Comparison of ENCODE assay signal across 11 cellular contexts in genomic region chr3:128316456-128316855, GRCh38.
A peak's percentile ranks its signal among the peaks of the same experiment; 100 is the strongest.
DNase-seq lines count a peak whose midpoint lies in the region; ATAC-seq and TF ChIP-seq lines count a peak whose summit lies in the region.
"Had no signal": no experiment of that assay in that cellular context is flagged by ENCODE, and none has a peak within 500 bp of the region (broad histone marks: within the 10 kb centered on the region; RNA-seq: fewer than 3 reads in every experiment).

No MANE protein-coding gene starts in this region.

- H3K27ac Mint-ChIP-seq in immature natural killer cell = no peak overlapping the region

- H3K4me3 ChIP-seq in adrenal gland (no peak overlapping the region), uterus (no peak overlapping the region)
- H3K4me3 ChIP-seq: heart left ventricle had no signal

- peaks cover 0 to 4% of the 10 kb centered on the region in 2 donors for H3K4me1 Mint-ChIP-seq in immature natural killer cell

- intact Hi-C loops in Right ventricle myocardium inferior (cut with DNase I) (no loop called here), cardiac septum (cut with DNase I) (no loop called here), adrenal gland (cut with DNase I) (no loop called here), sciatic nerve (cut with DNase I) (no loop called here), uterus (cut with DNase I; ENCODE audit: low total_unique reads) (no loop called here)

- H3K9me3 Mint-ChIP-seq in immature natural killer cell = no peaks in the 10 kb centered on the region

- TF ChIP-seq CTCF in adrenal gland (IDR thresholded peaks at IDR 0.05) (no peak), uterus (IDR thresholded peaks at IDR 0.05) (no peak)

- H3K36me3 Mint-ChIP-seq in immature natural killer cell = peaks cover 0 to 9% (median 0%) of the 10 kb centered on the region in 3 donors

- peak; percentile 37 for ATAC-seq in Right ventricle myocardium inferior
- ATAC-seq in sciatic nerve = peak; percentile 71
- ATAC-seq in GM18502 (IDR thresholded peaks at IDR 0.05; ENCODE audit: poor library complexity, unreplicated experiment) = no peak

- no peak for DNase-seq in Right ventricle myocardium inferior (ENCODE audit: missing footprints)
- DNase-seq in cardiac septum (ENCODE audit: low spot score) = no peak
- DNase-seq in adrenal gland = peak in 4 of 7 donors; percentile 5 to 46 (median 12)
- peak; percentile 53 for DNase-seq in sciatic nerve (ENCODE audit: low spot score)
- peak; percentile 78 to 82 for DNase-seq in uterus
- DNase-seq in dermis blood vessel endothelial cell = no peak
- DNase-seq in immature natural killer cell = no peak
- DNase-seq: 8988T, NCI-H2227 treated with DMSO at 0.1 percent for 48 hours had no signal

- WGBS in adrenal gland, 4 donors = 67 to 85% (median 76%) methylated on average over 11 to 15 of the region's 15 CpGs

- TF ChIP-seq POLR2A in adrenal gland (IDR thresholded peaks at IDR 0.05) (no peak), uterus (IDR thresholded peaks at IDR 0.05) (no peak)

- H3K4me1 ChIP-seq in adrenal gland (replicated peaks in 1 of 2) (no peaks in the 10 kb centered on the region), uterus (peaks cover 0 to 4% of the 10 kb centered on the region in 2 donors)

- H3K27ac ChIP-seq in adrenal gland (no peak overlapping the region), uterus (peak overlapping the region; percentile 58 to 80)
- H3K27ac ChIP-seq: heart left ventricle had no signal

- H3K36me3 ChIP-seq in adrenal gland (replicated peaks in 1 of 2) (no peaks in the 10 kb centered on the region), uterus (no peaks in the 10 kb centered on the region)

- peak overlapping the region in 1 of 5 donors; percentile 30 for H3K4me3 Mint-ChIP-seq in immature natural killer cell

- no peaks in the 10 kb centered on the region for H3K27me3 Mint-ChIP-seq in immature natural killer cell (ENCODE audit: low read depth in 3 of 3)

- H3K27me3 ChIP-seq in adrenal gland = no peaks in the 10 kb centered on the region
- H3K27me3 ChIP-seq in uterus = no peaks in the 10 kb centered on the region
- H3K27me3 ChIP-seq: heart left ventricle had no signal

- H3K9me3 ChIP-seq in adrenal gland (replicated peaks in 1 of 3) (no peaks in the 10 kb centered on the region), uterus (no peaks in the 10 kb centered on the region)
- H3K9me3 ChIP-seq: heart left ventricle had no signal

Comparison
In these comparisons a context has a peak if more than half of its experiments do, and no peak if none do; other contexts are left out.
1. DNase-seq: peak in adrenal gland (4 of 7), sciatic nerve (single experiment) and uterus (2 of 2); none in Right ventricle myocardium inferior (single experiment), cardiac septum (single experiment), dermis blood vessel endothelial cell (single experiment) and immature natural killer cell (0 of 3).
2. H3K27ac ChIP-seq: peak in uterus (2 of 2); none in adrenal gland (0 of 5).